8 cellular contexts compared by ENCODE assay signal in genomic region chr2:60581461-60582282, GRCh38. TPM values are rescaled to one million over a fixed set of nuclear protein-coding genes. Genes with fewer than 3 reads are reported as not detected.
A peak's percentile ranks its signal among the peaks of the same experiment; 100 is the strongest.
DNase-seq lines count a peak whose midpoint lies in the region; ATAC-seq and TF ChIP-seq lines count a peak whose summit lies in the region.

No MANE protein-coding gene starts in this region.

- H4K8ac ChIP-seq in mesendoderm (ENCODE audit: low read depth, low read length) = no peak overlapping the region

- H2BK5ac ChIP-seq in mesendoderm (ENCODE audit: low read length) = no peak overlapping the region

- CTCF ChIA-PET in AG04449 (lab: Yijun Ruan, JAX) = interaction anchor here (0.6 to 15.1 kb wide), 25 partner anchors 8 to 1823 kb away, joined by 3 to 230 read pairs (median 4); no protein-coding TSS in a partner anchor

- peak overlapping the region; percentile 87 for H3K56ac ChIP-seq in mesendoderm (ENCODE audit: low read length)

- H3K18ac ChIP-seq in mesendoderm (ENCODE audit: low read length) = peak overlapping the region; percentile 32

- no peak overlapping the region for H2AK5ac ChIP-seq in mesendoderm (ENCODE audit: low read length)

- no peak overlapping the region for H3K23ac ChIP-seq in mesendoderm (ENCODE audit: low read length)

- H3K4me2 ChIP-seq in mesendoderm (ENCODE audit: low read length) = peak overlapping the region; percentile 65

- H3K27ac ChIP-seq in mesendoderm (ENCODE audit: low read depth, low read length) = no peak overlapping the region

- no peak overlapping the region for H2BK120ac ChIP-seq in mesendoderm (ENCODE audit: low read depth, low read length)

- peak; percentile 96 for ATAC-seq in GM18505 (IDR thresholded peaks at IDR 0.05; ENCODE audit: unreplicated experiment)
- peak; percentile 83 for ATAC-seq in HG03025 (IDR thresholded peaks at IDR 0.05; ENCODE audit: low FRiP score, unreplicated experiment)

- peak; percentile 97 for TF ChIP-seq CTCF in AG04449 (IDR thresholded peaks at IDR 0.05; ENCODE audit: insufficient read depth, low read length, missing control alignments)

- no peaks in the 10 kb centered on the region for H3K79me1 ChIP-seq in mesendoderm (ENCODE audit: low read length)

- no peak for TF ChIP-seq POLR2A in GM18505 (IDR thresholded peaks at IDR 0.05; ENCODE audit: borderline replicate concordance, extremely low read depth, insufficient read depth, insufficient read length)

- peak overlapping the region; percentile 55 for H3K4me3 ChIP-seq in AG04449 (ENCODE audit: low read depth, low read length)
- peak overlapping the region; percentile 28 for H3K4me3 ChIP-seq in mesendoderm (ENCODE audit: low read length)

- no peaks in the 10 kb centered on the region for H3K79me2 ChIP-seq in mesendoderm (ENCODE audit: control insufficient read depth, insufficient read depth, low read length)

- no peak overlapping the region for H2BK15ac ChIP-seq in mesendoderm (replicated peaks; ENCODE audit: low read depth)

- no peaks in the 10 kb centered on the region for H3K27me3 ChIP-seq in mesendoderm (ENCODE audit: insufficient read depth, low read length, poor library complexity)

- DNase-seq in AG04449 (ENCODE audit: low read depth, low spot score) = no peak
- DNase-seq in NCI-H2171 treated with DMSO at 0.1 percent for 48 hours (lab: John Stamatoyannopoulos, UW) = peak; percentile 70
- DNase-seq in activated CD4-positive, alpha-beta T cell treated with anti-CD3 and anti-CD28 coated beads, Interleukin-2, amount 50 U/mL, for 48 hours = peak; percentile 64 to 71
- DNase-seq in effector CD8-positive, alpha-beta T cell (lab: John Stamatoyannopoulos, UW) = peak; percentile 43
- peak; percentile 60 for DNase-seq in mesendoderm
- peak; percentile 45 for DNase-seq in stimulated activated CD8-positive, alpha-beta memory T cell treated with anti-CD3 and anti-CD28 coated beads, Interleukin-12 subunit alpha, Interleukin-12 subunit beta, amount 100 ng/mL, for 4 hours (ENCODE audit: low read depth)

- H3K9ac ChIP-seq in mesendoderm (ENCODE audit: low read length) = peak overlapping the region; percentile 62

- POLR2A ChIA-PET in AG04449 (lab: Yijun Ruan, JAX) = no interaction called here

- no peaks in the 10 kb centered on the region for H3K36me3 ChIP-seq in mesendoderm (ENCODE audit: control insufficient read depth, insufficient read depth, low read length)

- H4K5ac ChIP-seq in mesendoderm (ENCODE audit: low read length) = no peak overlapping the region

- H3K4me1 ChIP-seq in mesendoderm (ENCODE audit: control insufficient read depth, low read depth, low read length) = no peaks in the 10 kb centered on the region

- H3K4ac ChIP-seq in mesendoderm (ENCODE audit: low read depth, low read length) = no peak overlapping the region

- WGBS in mesendoderm (ENCODE audit: extremely low coverage, insufficient coverage, low lambda C conversion rate) = no CpG with 5 or more reads among the region's 59 CpGs

RNA-seq across cellular contexts. Expression of gene BCL11A, which starts 28.2 kb away (rescaled TPM):
- polyA plus RNA-seq in mesendoderm (2013, experiment 1 of 2) = 45.5 TPM
- 46.4 TPM for polyA plus RNA-seq in mesendoderm (2013, experiment 2 of 2)
